In the genomic region with DNA sequence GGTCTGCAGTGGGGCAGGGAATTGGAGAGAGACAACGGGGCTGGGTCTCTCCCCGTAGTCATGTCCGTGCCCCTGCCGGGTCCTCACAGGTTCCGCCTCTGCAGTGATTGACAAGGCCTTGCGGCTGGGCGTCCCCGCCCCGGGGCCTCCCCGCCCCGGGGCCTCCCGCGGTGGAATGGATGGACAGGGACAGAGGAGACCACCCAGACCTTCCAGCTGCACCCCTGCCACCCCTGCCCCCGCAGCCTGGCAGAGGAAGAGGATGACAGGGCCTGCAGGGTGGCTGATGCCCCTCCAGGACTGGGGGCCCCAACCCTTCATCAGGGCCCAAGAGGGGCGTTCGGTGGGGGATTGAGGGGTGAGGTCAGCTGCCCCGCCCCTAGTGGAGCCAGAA, we compare ENCODE assay signal across 1 cellular context.
TF ChIP-seq lines count a peak whose summit lies in the region.

No MANE protein-coding gene starts in this region.

TF ChIP-seq in GM12878, 131 proteins besides CTCF, POLR2A, EP300 and RAD21 (continued from another document):
- TF ChIP-seq, protein P1, sequence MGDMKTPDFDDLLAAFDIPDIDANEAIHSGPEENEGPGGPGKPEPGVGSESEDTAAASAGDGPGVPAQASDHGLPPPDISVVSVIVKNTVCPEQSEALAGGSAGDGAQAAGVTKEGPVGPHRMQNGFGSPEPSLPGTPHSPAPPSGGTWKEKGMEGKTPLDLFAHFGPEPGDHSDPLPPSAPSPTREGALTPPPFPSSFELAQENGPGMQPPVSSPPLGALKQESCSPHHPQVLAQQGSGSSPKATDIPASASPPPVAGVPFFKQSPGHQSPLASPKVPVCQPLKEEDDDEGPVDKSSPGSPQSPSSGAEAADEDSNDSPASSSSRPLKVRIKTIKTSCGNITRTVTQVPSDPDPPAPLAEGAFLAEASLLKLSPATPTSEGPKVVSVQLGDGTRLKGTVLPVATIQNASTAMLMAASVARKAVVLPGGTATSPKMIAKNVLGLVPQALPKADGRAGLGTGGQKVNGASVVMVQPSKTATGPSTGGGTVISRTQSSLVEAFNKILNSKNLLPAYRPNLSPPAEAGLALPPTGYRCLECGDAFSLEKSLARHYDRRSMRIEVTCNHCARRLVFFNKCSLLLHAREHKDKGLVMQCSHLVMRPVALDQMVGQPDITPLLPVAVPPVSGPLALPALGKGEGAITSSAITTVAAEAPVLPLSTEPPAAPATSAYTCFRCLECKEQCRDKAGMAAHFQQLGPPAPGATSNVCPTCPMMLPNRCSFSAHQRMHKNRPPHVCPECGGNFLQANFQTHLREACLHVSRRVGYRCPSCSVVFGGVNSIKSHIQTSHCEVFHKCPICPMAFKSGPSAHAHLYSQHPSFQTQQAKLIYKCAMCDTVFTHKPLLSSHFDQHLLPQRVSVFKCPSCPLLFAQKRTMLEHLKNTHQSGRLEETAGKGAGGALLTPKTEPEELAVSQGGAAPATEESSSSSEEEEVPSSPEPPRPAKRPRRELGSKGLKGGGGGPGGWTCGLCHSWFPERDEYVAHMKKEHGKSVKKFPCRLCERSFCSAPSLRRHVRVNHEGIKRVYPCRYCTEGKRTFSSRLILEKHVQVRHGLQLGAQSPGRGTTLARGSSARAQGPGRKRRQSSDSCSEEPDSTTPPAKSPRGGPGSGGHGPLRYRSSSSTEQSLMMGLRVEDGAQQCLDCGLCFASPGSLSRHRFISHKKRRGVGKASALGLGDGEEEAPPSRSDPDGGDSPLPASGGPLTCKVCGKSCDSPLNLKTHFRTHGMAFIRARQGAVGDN (IDR thresholded peaks at IDR 0.05) = no peak
